In genomic region chr3:45210308-45211038, GRCh38 we compare ENCODE assay signal across 8 cellular contexts. TPM values are rescaled to one million over a fixed set of nuclear protein-coding genes. Genes with fewer than 3 reads are reported as not detected.
A peak's percentile ranks its signal among the peaks of the same experiment; 100 is the strongest.
DNase-seq lines count a peak whose midpoint lies in the region; ATAC-seq and TF ChIP-seq lines count a peak whose summit lies in the region.

No MANE protein-coding gene starts in this region.

- H3K27me3 Mint-ChIP-seq in endodermal cell (ENCODE audit: insufficient read depth) = peaks cover 24% of the 10 kb centered on the region

- peak; percentile 7 to 8 for DNase-seq in NCI-H446 (lab: John Stamatoyannopoulos, UW)
- no peak for DNase-seq in NCI-H446 treated with DMSO at 0.1 percent for 48 hours (lab: John Stamatoyannopoulos, UW)
- peak; percentile 20 for DNase-seq in NCI-H82 treated with DMSO at 0.1 percent for 48 hours (lab: John Stamatoyannopoulos, UW; ENCODE audit: unreplicated experiment)
- DNase-seq in activated CD8-positive, alpha-beta memory T cell treated with anti-CD3 and anti-CD28 coated beads for 4 hours (ENCODE audit: low read depth in 2 of 2) = peak; percentile 59 to 69
- DNase-seq in endodermal cell = peak; percentile 93
- DNase-seq in stimulated activated CD8-positive, alpha-beta memory T cell treated with anti-CD3 and anti-CD28 coated beads, Interleukin-4, amount 100 ng/mL, for 48 hours = peak; percentile 87

- TF ChIP-seq CTCF in endodermal cell (conservative IDR thresholded peaks at IDR 0.05) = peak; percentile 95

- H3K4me3 ChIP-seq in endodermal cell (ENCODE audit: low read length) (no peak overlapping the region), muscle layer of colon (ENCODE audit: low read depth in 1 of 2, low read length in 2 of 2) (no peak overlapping the region)

- no peak for ATAC-seq in GM18907 (IDR thresholded peaks at IDR 0.05; ENCODE audit: unreplicated experiment)

- H3K36me3 ChIP-seq in endodermal cell (ENCODE audit: control insufficient read depth, insufficient read depth, low read length) (no peaks in the 10 kb centered on the region), muscle layer of colon (ENCODE audit: insufficient read depth, low read length) (no peaks in the 10 kb centered on the region)

- no peaks in the 10 kb centered on the region for H3K9me3 Mint-ChIP-seq in endodermal cell

- H3K4me1 Mint-ChIP-seq in endodermal cell = peaks cover 2% of the 10 kb centered on the region

- H3K27me3 ChIP-seq in endodermal cell (ENCODE audit: control insufficient read depth, insufficient read depth, low read length, poor library complexity, severe bottlenecking) (no peaks in the 10 kb centered on the region), muscle layer of colon (ENCODE audit: control insufficient read depth in 1 of 2, insufficient read depth in 2 of 2, low read length in 2 of 2) (no peaks in the 10 kb centered on the region)

- H3K27ac ChIP-seq in endodermal cell (ENCODE audit: low read depth, low read length) (no peak overlapping the region), muscle layer of colon (ENCODE audit: low read depth, low read length) (peak overlapping the region; percentile 17)

- H3K4me3 Mint-ChIP-seq in endodermal cell = no peak overlapping the region

- 54 to 73% methylated on average over 7 to 14 of the region's 14 CpGs for WGBS in endodermal cell (ENCODE audit: insufficient coverage in 1 of 2, insufficient read length in 1 of 2), 2 experiments

- no peaks in the 10 kb centered on the region for H3K9me3 ChIP-seq in endodermal cell (ENCODE audit: control insufficient read depth, low read length)
- no peaks in the 10 kb centered on the region for H3K9me3 ChIP-seq in muscle layer of colon (ENCODE audit: low read length)

- H3K36me3 Mint-ChIP-seq in endodermal cell (ENCODE audit: low read depth) = no peaks in the 10 kb centered on the region

- H3K9ac ChIP-seq in endodermal cell (ENCODE audit: extremely low read depth, low read length, poor library complexity, severe bottlenecking) (no peak overlapping the region), muscle layer of colon (ENCODE audit: low read length) (no peak overlapping the region)

- H3K27ac Mint-ChIP-seq in endodermal cell = no peak overlapping the region

- H3K4me1 ChIP-seq in endodermal cell (ENCODE audit: control insufficient read depth, insufficient read depth, low read length) (no peaks in the 10 kb centered on the region), muscle layer of colon (ENCODE audit: insufficient read depth, low read length) (peaks cover 43% of the 10 kb centered on the region)

RNA-seq across cellular contexts. Expression of gene TMEM158, which starts 15.6 kb away (rescaled TPM):
- total RNA-seq in endodermal cell = 1 to 10 TPM in 1 of 2 donors, under 1 TPM in 1; 0.31 to 5.5 TPM
- 16.6 TPM for polyA plus RNA-seq in endodermal cell (2013, experiment 1 of 2)
- 11.6 TPM for polyA plus RNA-seq in endodermal cell (2013, experiment 2 of 2)
